In genomic region chr17:58338454-58338841, GRCh38 we compare ENCODE assay signal across 9 cellular contexts. TPM values are rescaled to one million over a fixed set of nuclear protein-coding genes. Genes with fewer than 3 reads are reported as not detected.
DNase-seq lines count a peak whose midpoint lies in the region; TF ChIP-seq lines count a peak whose summit lies in the region.
"Had no signal": no experiment of that assay in that cellular context is flagged by ENCODE, and none has a peak within 500 bp of the region (broad histone marks: within the 10 kb centered on the region; RNA-seq: fewer than 3 reads in every experiment).

No MANE protein-coding gene starts in this region.

- TF ChIP-seq CTCF in OCI-LY3 (IDR thresholded peaks at IDR 0.05; ENCODE audit: low read depth, low read length) = peak; percentile 47
- TF ChIP-seq CTCF in hepatocyte (IDR thresholded peaks at IDR 0.05; ENCODE audit: poor library complexity) = no peak
- no peak for TF ChIP-seq CTCF in progenitor cell of endocrine pancreas (IDR thresholded peaks at IDR 0.05; ENCODE audit: unreplicated experiment)

- H3K4me2 ChIP-seq in OCI-LY3 (ENCODE audit: low read length) (peak overlapping the region; percentile 96), hepatocyte (no peak overlapping the region)

- peaks cover 45% of the 10 kb centered on the region for H3K36me3 Mint-ChIP-seq in T-helper 1 cell treated with Interleukin-12 subunit alpha and Interleukin-12 subunit beta and Interleukin-4 antibody, amounts not matched to agents 30 μg/mL and 1 μg/mL, for 36 hours (ENCODE audit: low read depth)
- peaks cover 53% of the 10 kb centered on the region for H3K36me3 Mint-ChIP-seq in stimulated activated naive CD8-positive, alpha-beta T cell treated with anti-CD3 and anti-CD28 coated beads, Interleukin-15, Interleukin-2, amounts not matched to agents 100 ng/mL and 50 ng/mL, for 24 hours (ENCODE audit: low read depth)
- peaks cover 2% of the 10 kb centered on the region for H3K36me3 Mint-ChIP-seq in progenitor cell of endocrine pancreas (ENCODE audit: insufficient read depth)

- H3K36me3 ChIP-seq in OCI-LY3 (replicated peaks; ENCODE audit: low read depth, low read length) = peaks cover 14% of the 10 kb centered on the region
- no peaks in the 10 kb centered on the region for H3K36me3 ChIP-seq in hepatocyte (replicated peaks; ENCODE audit: insufficient read depth, low read depth)

- DNase-seq in T-helper 1 cell (no peak), hepatocyte (ENCODE audit: low spot score) (no peak), cerebellar nuclear complex (lab: John Stamatoyannopoulos, UW) (no peak), anterior cingulate cortex (lab: John Stamatoyannopoulos, UW) (no peak), progenitor cell of endocrine pancreas (ENCODE audit: low spot score, unreplicated experiment) (no peak)

- 94% methylated on average over 3 of the region's 3 CpGs for WGBS in hepatocyte (ENCODE audit: low lambda C conversion rate, missing lambda C conversion rate)

- H3K4me3 ChIP-seq in OCI-LY3 (ENCODE audit: low read length) = peak overlapping the region; percentile 80
- H3K4me3 ChIP-seq in hepatocyte = no peak overlapping the region

- peaks cover 55% of the 10 kb centered on the region for H3K4me1 Mint-ChIP-seq in T-helper 1 cell treated with Interleukin-12 subunit alpha and Interleukin-12 subunit beta and Interleukin-4 antibody, amounts not matched to agents 30 μg/mL and 1 μg/mL, for 36 hours (ENCODE audit: low read depth)
- peaks cover 66% of the 10 kb centered on the region for H3K4me1 Mint-ChIP-seq in stimulated activated naive CD8-positive, alpha-beta T cell treated with anti-CD3 and anti-CD28 coated beads, Interleukin-15, Interleukin-2, amounts not matched to agents 100 ng/mL and 50 ng/mL, for 24 hours (ENCODE audit: low read depth)
- H3K4me1 Mint-ChIP-seq in progenitor cell of endocrine pancreas (ENCODE audit: low read depth) = no peaks in the 10 kb centered on the region

- no peaks in the 10 kb centered on the region for H3K27me3 ChIP-seq in OCI-LY3 (ENCODE audit: low read depth, low read length)
- no peaks in the 10 kb centered on the region for H3K27me3 ChIP-seq in hepatocyte

- no peaks in the 10 kb centered on the region for H3K9me3 Mint-ChIP-seq in T-helper 1 cell treated with Interleukin-12 subunit alpha and Interleukin-12 subunit beta and Interleukin-4 antibody, amounts not matched to agents 30 μg/mL and 1 μg/mL, for 36 hours
- H3K9me3 Mint-ChIP-seq in stimulated activated naive CD8-positive, alpha-beta T cell treated with anti-CD3 and anti-CD28 coated beads, Interleukin-15, Interleukin-2, amounts not matched to agents 100 ng/mL and 50 ng/mL, for 24 hours = no peaks in the 10 kb centered on the region
- no peaks in the 10 kb centered on the region for H3K9me3 Mint-ChIP-seq in progenitor cell of endocrine pancreas (ENCODE audit: low read depth)

- H3K9me2 ChIP-seq in hepatocyte (replicated peaks; ENCODE audit: insufficient read depth) = no peaks in the 10 kb centered on the region

- H3K27me3 Mint-ChIP-seq in T-helper 1 cell treated with Interleukin-12 subunit alpha and Interleukin-12 subunit beta and Interleukin-4 antibody, amounts not matched to agents 30 μg/mL and 1 μg/mL, for 36 hours (ENCODE audit: low read depth) = no peaks in the 10 kb centered on the region
- H3K27me3 Mint-ChIP-seq in stimulated activated naive CD8-positive, alpha-beta T cell treated with anti-CD3 and anti-CD28 coated beads, Interleukin-15, Interleukin-2, amounts not matched to agents 100 ng/mL and 50 ng/mL, for 24 hours = no peaks in the 10 kb centered on the region
- peaks cover 16% of the 10 kb centered on the region for H3K27me3 Mint-ChIP-seq in progenitor cell of endocrine pancreas

- no peak overlapping the region for H2AFZ ChIP-seq in OCI-LY3 (ENCODE audit: low read depth, low read length)
- H2AFZ ChIP-seq in hepatocyte = no peak overlapping the region

- H3K79me2 ChIP-seq in OCI-LY3 (ENCODE audit: low read length) (peaks cover 92% of the 10 kb centered on the region), hepatocyte (no peaks in the 10 kb centered on the region)

- H3K4me1 ChIP-seq in OCI-LY3 (ENCODE audit: low read length) (peaks cover 90% of the 10 kb centered on the region), hepatocyte (ENCODE audit: insufficient read depth) (no peaks in the 10 kb centered on the region)

- H4K20me1 ChIP-seq in OCI-LY3 (ENCODE audit: insufficient read depth, low read length) = no peaks in the 10 kb centered on the region
- H4K20me1 ChIP-seq in hepatocyte (ENCODE audit: insufficient read depth, poor library complexity, severe bottlenecking) = no peaks in the 10 kb centered on the region

- peak overlapping the region; percentile 99 for H3K4me3 Mint-ChIP-seq in T-helper 1 cell treated with Interleukin-12 subunit alpha and Interleukin-12 subunit beta and Interleukin-4 antibody, amounts not matched to agents 30 μg/mL and 1 μg/mL, for 36 hours
- peak overlapping the region; percentile 92 for H3K4me3 Mint-ChIP-seq in stimulated activated naive CD8-positive, alpha-beta T cell treated with anti-CD3 and anti-CD28 coated beads, Interleukin-15, Interleukin-2, amounts not matched to agents 100 ng/mL and 50 ng/mL, for 24 hours
- H3K4me3 Mint-ChIP-seq in progenitor cell of endocrine pancreas (ENCODE audit: low read depth) = no peak overlapping the region

- peak overlapping the region; percentile 99 for H3K9ac ChIP-seq in OCI-LY3 (ENCODE audit: low read length)

- H3K9me3 ChIP-seq in OCI-LY3 (ENCODE audit: insufficient read depth, low read length) (peaks cover 5% of the 10 kb centered on the region; the same call in 1 of the 2 replicates), hepatocyte (ENCODE audit: low read depth) (no peaks in the 10 kb centered on the region)

- peak overlapping the region; percentile 96 for H3K27ac Mint-ChIP-seq in T-helper 1 cell treated with Interleukin-12 subunit alpha and Interleukin-12 subunit beta and Interleukin-4 antibody, amounts not matched to agents 30 μg/mL and 1 μg/mL, for 36 hours
- H3K27ac Mint-ChIP-seq in stimulated activated naive CD8-positive, alpha-beta T cell treated with anti-CD3 and anti-CD28 coated beads, Interleukin-15, Interleukin-2, amounts not matched to agents 100 ng/mL and 50 ng/mL, for 24 hours = peak overlapping the region; percentile 99
- no peak overlapping the region for H3K27ac Mint-ChIP-seq in progenitor cell of endocrine pancreas

- H3K27ac ChIP-seq in OCI-LY3 (ENCODE audit: low read length) (peak overlapping the region; percentile 99), hepatocyte (peak overlapping the region; percentile 20)

RNA-seq across cellular contexts. Expression of gene TSPOAP1, which starts 9.9 kb away (rescaled TPM):
- total RNA-seq in hepatocyte (10.0 and 15.4 TPM in 2 replicates), progenitor cell of endocrine pancreas (101 and 105 TPM in 2 replicates)
- 17.8 and 19.0 TPM in 2 replicates for polyA plus RNA-seq in hepatocyte

RNA-seq across cellular contexts. Expression of gene SUPT4H1, which starts 13.6 kb away (rescaled TPM):
- total RNA-seq in hepatocyte = 54.5 and 62.1 TPM in 2 replicates
- polyA plus RNA-seq in hepatocyte = 91.3 and 108 TPM in 2 replicates
- 89.6 and 95.7 TPM in 2 replicates for total RNA-seq in progenitor cell of endocrine pancreas

RNA-seq across cellular contexts. Expression of gene MPO, which starts 57.7 kb away (rescaled TPM):
- 0.13 TPM in 1 of 2 replicates, not detected in the other for total RNA-seq in hepatocyte
- not detected in 2 replicates for polyA plus RNA-seq in hepatocyte
- not detected in 2 replicates for total RNA-seq in progenitor cell of endocrine pancreas
- total RNA-seq: T-helper 2 cell treated with Interferon-gamma antibody and Interleukin-4, amounts not matched to agents 100 ng/mL and 5 ng/mL, for 36 hours had no signal
